Comparison of ENCODE assay signal across 8 cellular contexts in the genomic region with DNA sequence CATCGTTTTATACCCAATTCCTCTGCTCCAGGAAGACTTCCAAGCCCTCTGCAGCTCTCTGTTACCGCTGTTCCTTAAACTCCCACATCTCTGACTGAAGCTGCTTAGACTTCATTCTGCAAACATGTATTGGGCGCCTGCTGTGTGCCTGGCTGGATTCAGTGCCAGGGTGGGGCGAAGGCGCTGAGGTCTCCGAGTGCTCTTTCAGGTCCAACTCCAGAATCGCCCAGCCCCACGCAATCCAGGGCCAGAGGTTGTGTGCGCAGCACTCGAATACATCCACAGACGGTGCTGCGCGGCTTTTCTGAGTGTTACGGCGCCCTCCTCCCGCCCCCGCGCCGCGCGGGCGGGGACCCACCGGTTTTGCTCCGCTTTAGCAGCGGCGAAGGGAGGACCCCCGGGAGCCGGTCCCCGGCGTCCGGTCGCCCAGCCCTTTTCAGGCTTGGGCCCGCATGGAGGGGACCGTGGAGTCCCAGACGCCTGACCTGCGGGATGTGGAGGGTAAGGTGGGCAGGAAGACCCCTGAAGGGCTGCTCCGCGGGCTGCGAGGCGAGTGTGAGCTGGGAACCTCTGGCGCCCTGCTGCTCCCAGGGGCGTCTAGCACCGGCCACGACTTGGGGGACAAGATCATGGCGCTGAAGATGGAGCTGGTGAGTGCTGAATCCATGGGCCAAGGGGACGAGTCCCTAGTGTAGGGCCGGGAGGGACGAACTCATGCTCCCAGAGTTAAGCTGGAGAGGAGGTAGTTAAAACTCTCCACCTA. TPM values are rescaled to one million over a fixed set of nuclear protein-coding genes. Genes with fewer than 3 reads are reported as not detected.
A peak's percentile ranks its signal among the peaks of the same experiment; 100 is the strongest.
DNase-seq lines count a peak whose midpoint lies in the region; ATAC-seq and TF ChIP-seq lines count a peak whose summit lies in the region.

A gene with protein sequence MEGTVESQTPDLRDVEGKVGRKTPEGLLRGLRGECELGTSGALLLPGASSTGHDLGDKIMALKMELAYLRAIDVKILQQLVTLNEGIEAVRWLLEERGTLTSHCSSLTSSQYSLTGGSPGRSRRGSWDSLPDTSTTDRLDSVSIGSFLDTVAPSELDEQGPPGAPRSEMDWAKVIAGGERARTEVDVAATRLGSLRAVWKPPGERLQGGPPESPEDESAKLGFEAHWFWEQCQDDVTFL (plus strand): TSS at position 360 of the 763 bp plus-strand sequence. CDS start 93 bp downstream, at position 453.

- intact Hi-C loops in activated B cell treated with CpG ODN at 0.5 μM for 24 hours (cut with micrococcal nuclease), result no loop called here
- intact Hi-C loops in left colon (cut with DNase I, micrococcal nuclease), result no loop called here

- H3K9me3 Mint-ChIP-seq in activated B cell treated with CpG ODN at 0.5 μM for 24 hours, result no peaks in the 10 kb centered on the region

- peak within 1 kb of the TSS; percentile 84 for H3K4me3 ChIP-seq in HFF-Myc (replicated peaks; ENCODE audit: low read depth, low read length)

- H3K27me3 Mint-ChIP-seq in activated B cell treated with CpG ODN at 0.5 μM for 24 hours, result peaks cover 4% of the 10 kb centered on the region

- no peak within 1 kb of the TSS for H3K27ac Mint-ChIP-seq in activated B cell treated with CpG ODN at 0.5 μM for 24 hours

- ATAC-seq in activated B cell treated with CpG ODN at 0.5 μM for 24 hours (ENCODE audit: low read depth), result peak; percentile 29
- ATAC-seq in left colon, result peak; percentile 18

- peaks cover 24% of the 10 kb centered on the region for H3K4me1 Mint-ChIP-seq in activated B cell treated with CpG ODN at 0.5 μM for 24 hours

- TF ChIP-seq CTCF in HFF-Myc (IDR thresholded peaks at IDR 0.05; ENCODE audit: low read depth, low read length, missing control alignments) (no peak), activated B cell treated with CpG ODN at 0.5 μM for 24 hours (IDR thresholded peaks at IDR 0.05) (no peak)

- peak; percentile 83 for DNase-seq in AG08396 (ENCODE audit: low spot score)
- DNase-seq in HFF-Myc (ENCODE audit: extremely low read depth, low read depth), result peak; percentile 55
- DNase-seq in activated B cell treated with CpG ODN at 0.5 μM for 24 hours, result peak; percentile 45
- DNase-seq in dermis blood vessel endothelial cell, result peak; percentile 63
- DNase-seq in left colon, result peak; percentile 37 to 60
- peak; percentile 59 for DNase-seq in stimulated activated CD4-positive, alpha-beta T cell treated with anti-CD3 and anti-CD28 coated beads, Interleukin-15, amount 100 ng/mL, for 24 hours
- no peak for DNase-seq in NOMO-1 treated with DMSO at 0.1 percent for 48 hours (lab: John Stamatoyannopoulos, UW; ENCODE audit: unreplicated experiment)
- no peak for DNase-seq in RKO (ENCODE audit: low spot score)

- H3K4me3 Mint-ChIP-seq in activated B cell treated with CpG ODN at 0.5 μM for 24 hours, result peak within 1 kb of the TSS; percentile 79

- H3K36me3 Mint-ChIP-seq in activated B cell treated with CpG ODN at 0.5 μM for 24 hours (ENCODE audit: low read depth), result peaks cover 3% of the 10 kb centered on the region

- POLR2A ChIA-PET in activated B cell treated with CpG ODN at 0.5 μM for 24 hours (lab: Charles Lee), result interaction anchor here (0.6 to 0.7 kb wide), 3 partner anchors 20 to 414 kb away, joined by 3 to 4 read pairs (median 3); a partner anchor contains a TSS

- CTCF ChIA-PET in activated B cell treated with CpG ODN at 0.5 μM for 24 hours (lab: Charles Lee), result no interaction called here

RNA-seq across cellular contexts. Expression of the gene that starts here (rescaled TPM):
- 0.20 TPM in 1 of 2 replicates, not detected in the other for total RNA-seq in activated B cell treated with CpG ODN at 0.5 μM for 24 hours
- 1.8 and 2.2 TPM in 2 replicates for total RNA-seq in dermis blood vessel endothelial cell
- total RNA-seq in left colon, result 1 to 10 TPM; 1.1 to 1.5 TPM

Comparison
In these comparisons a context has a peak if more than half of its experiments do, and no peak if none do; other contexts are left out.
1. Peak in DNase-seq and ATAC-seq in activated B cell treated with CpG ODN at 0.5 μM for 24 hours; RNA of the gene not detected or under 1 TPM.
2. DNase-seq: peak in AG08396 (single experiment), HFF-Myc (single experiment), dermis blood vessel endothelial cell (single experiment), left colon (2 of 2) and stimulated activated CD4-positive, alpha-beta T cell treated with anti-CD3 and anti-CD28 coated beads, Interleukin-15, amount 100 ng/mL, for 24 hours (single experiment); none in NOMO-1 treated with DMSO at 0.1 percent for 48 hours (single experiment) and RKO (single experiment).